ENCODE assay signal across 9 cellular contexts in the genomic region with DNA sequence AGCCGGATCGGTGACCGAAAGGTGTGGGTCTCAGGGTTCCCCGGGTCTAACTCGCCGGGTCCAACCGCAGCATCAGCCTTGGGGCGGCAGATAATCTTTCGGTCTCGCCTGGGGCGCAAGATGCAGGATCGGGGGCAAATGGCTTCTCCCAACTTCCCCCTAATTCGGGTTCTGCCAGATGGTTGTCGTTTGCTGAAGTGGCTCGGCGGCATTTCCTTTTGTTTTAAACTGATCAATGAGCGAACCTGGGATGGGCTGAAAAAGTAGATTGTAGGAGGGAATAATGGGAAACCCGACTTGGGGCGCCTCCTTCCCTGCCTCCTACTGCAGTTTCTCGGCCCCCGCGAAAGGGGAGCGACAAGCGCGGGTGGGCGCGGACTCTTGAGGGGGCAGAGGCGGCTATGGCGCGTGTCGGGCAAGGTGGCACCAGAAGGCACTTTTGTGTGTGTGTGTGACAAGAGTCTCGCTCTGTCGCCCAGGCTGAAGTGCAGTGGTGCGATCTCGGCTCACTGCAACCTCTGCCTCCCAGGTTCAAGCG. TPM values are rescaled to one million over a fixed set of nuclear protein-coding genes. Genes with fewer than 3 reads are reported as not detected.
DNase-seq lines count a peak whose midpoint lies in the region; ATAC-seq and TF ChIP-seq lines count a peak whose summit lies in the region.
"Had no signal": no experiment of that assay in that cellular context is flagged by ENCODE, and none has a peak within 500 bp of the region (broad histone marks: within the 10 kb centered on the region; RNA-seq: fewer than 3 reads in every experiment).

No MANE protein-coding gene starts in this region.

- no peak overlapping the region for H3K9ac ChIP-seq in Karpas-422 (ENCODE audit: low read length)

- H3K27ac Mint-ChIP-seq in T-helper 1 cell treated with Interleukin-12 subunit alpha and Interleukin-12 subunit beta and Interleukin-4 antibody, amounts not matched to agents 30 μg/mL and 1 μg/mL, for 36 hours: peak overlapping the region; percentile 6
- H3K27ac Mint-ChIP-seq in brain: peak overlapping the region in 3 of 5 experiments; percentile 58 to 78 (median 74)

- no peak overlapping the region for H2AFZ ChIP-seq in Karpas-422 (ENCODE audit: low read length)

- H3K4me1 Mint-ChIP-seq in T-helper 1 cell treated with Interleukin-12 subunit alpha and Interleukin-12 subunit beta and Interleukin-4 antibody, amounts not matched to agents 30 μg/mL and 1 μg/mL, for 36 hours (ENCODE audit: low read depth): peaks cover 11% of the 10 kb centered on the region
- peaks cover 50% of the 10 kb centered on the region for H3K4me1 Mint-ChIP-seq in brain

- H3K27ac ChIP-seq in left lung (peak overlapping the region in 1 of 2 donors; percentile 72), suprapubic skin (peak overlapping the region; percentile 85), Karpas-422 (ENCODE audit: low read length) (no peak overlapping the region)
- H3K27ac ChIP-seq: C4-2B had no signal

- H3K4me3 Mint-ChIP-seq in T-helper 1 cell treated with Interleukin-12 subunit alpha and Interleukin-12 subunit beta and Interleukin-4 antibody, amounts not matched to agents 30 μg/mL and 1 μg/mL, for 36 hours: peak overlapping the region; percentile 39
- H3K4me3 Mint-ChIP-seq in brain: peak overlapping the region; percentile 86 to 91 (median 89)

- H3K9me3 ChIP-seq in left lung (no peaks in the 10 kb centered on the region), suprapubic skin (no peaks in the 10 kb centered on the region), Karpas-422 (ENCODE audit: low read length) (no peaks in the 10 kb centered on the region)

- no peak for DNase-seq in T-helper 1 cell
- no peak for DNase-seq in left lung
- no peak for DNase-seq in suprapubic skin (ENCODE audit: low spot score in 2 of 2)
- no peak for DNase-seq in Karpas-422
- no peak for DNase-seq in stimulated activated CD8-positive, alpha-beta memory T cell treated with anti-CD3 and anti-CD28 coated beads, Interleukin-4, amount 100 ng/mL, for 48 hours
- DNase-seq in kidney tubule cell (ENCODE audit: low spot score): no peak

- H3K9me3 Mint-ChIP-seq in T-helper 1 cell treated with Interleukin-12 subunit alpha and Interleukin-12 subunit beta and Interleukin-4 antibody, amounts not matched to agents 30 μg/mL and 1 μg/mL, for 36 hours: no peaks in the 10 kb centered on the region
- peaks cover 0 to 4% (median 0%) of the 10 kb centered on the region in 5 experiments for H3K9me3 Mint-ChIP-seq in brain

- ATAC-seq in left lung: no peak

- H3K79me2 ChIP-seq in Karpas-422 (ENCODE audit: low read length): no peaks in the 10 kb centered on the region

- H3K4me3 ChIP-seq in left lung: peak overlapping the region; percentile 28 to 48
- H3K4me3 ChIP-seq in suprapubic skin: peak overlapping the region; percentile 54
- H3K4me3 ChIP-seq in Karpas-422 (ENCODE audit: low read length): no peak overlapping the region

- H4K20me1 ChIP-seq in Karpas-422 (ENCODE audit: insufficient read depth, low read depth, low read length): no peaks in the 10 kb centered on the region

- H3K27me3 ChIP-seq in left lung (peaks cover 54 to 82% of the 10 kb centered on the region in 2 donors), suprapubic skin (peaks cover 63% of the 10 kb centered on the region), Karpas-422 (ENCODE audit: low read length) (no peaks in the 10 kb centered on the region)

- TF ChIP-seq POLR2A in suprapubic skin (IDR thresholded peaks at IDR 0.05): no peak

- H3K36me3 Mint-ChIP-seq in T-helper 1 cell treated with Interleukin-12 subunit alpha and Interleukin-12 subunit beta and Interleukin-4 antibody, amounts not matched to agents 30 μg/mL and 1 μg/mL, for 36 hours (ENCODE audit: low read depth): no peaks in the 10 kb centered on the region
- no peaks in the 10 kb centered on the region for H3K36me3 Mint-ChIP-seq in brain

- no peak for TF ChIP-seq CTCF in brain (conservative IDR thresholded peaks at IDR 0.05)
- TF ChIP-seq CTCF in left lung (IDR thresholded peaks at IDR 0.05): no peak
- TF ChIP-seq CTCF in suprapubic skin (IDR thresholded peaks at IDR 0.05): no peak

- H3K4me2 ChIP-seq in Karpas-422 (ENCODE audit: low read depth, low read length, poor library complexity, severe bottlenecking): no peak overlapping the region

- WGBS in suprapubic skin: 4% methylated on average over 31 of the region's 36 CpGs

- H3K9me2 ChIP-seq in Karpas-422 (replicated peaks; ENCODE audit: insufficient read depth, low read length): no peaks in the 10 kb centered on the region

- H3K36me3 ChIP-seq in left lung (no peaks in the 10 kb centered on the region), suprapubic skin (no peaks in the 10 kb centered on the region), Karpas-422 (ENCODE audit: insufficient read depth, low read length) (no peaks in the 10 kb centered on the region)

- intact Hi-C loops in left lung (cut with DNase I): loop anchor here in 1 of 2 donors (10.0 kb wide), 1 partner anchor 1037 kb away; no protein-coding TSS in a partner anchor

- peaks cover 4 to 54% of the 10 kb centered on the region in 2 donors for H3K4me1 ChIP-seq in left lung
- peaks cover 79% of the 10 kb centered on the region for H3K4me1 ChIP-seq in suprapubic skin
- H3K4me1 ChIP-seq in Karpas-422 (ENCODE audit: low read length): peaks cover 25% of the 10 kb centered on the region

- peaks cover 72% of the 10 kb centered on the region for H3K27me3 Mint-ChIP-seq in T-helper 1 cell treated with Interleukin-12 subunit alpha and Interleukin-12 subunit beta and Interleukin-4 antibody, amounts not matched to agents 30 μg/mL and 1 μg/mL, for 36 hours (ENCODE audit: low read depth)
- peaks cover 82% of the 10 kb centered on the region for H3K27me3 Mint-ChIP-seq in brain

- no peak for TF ChIP-seq EP300 in suprapubic skin (IDR thresholded peaks at IDR 0.05)

RNA-seq across cellular contexts. Expression of a gene that starts 3.1 kb away (rescaled TPM):
- 4.7 TPM for polyA plus RNA-seq in brain (ENCODE audit: insufficient read depth, low read depth, low replicate concordance)
- total RNA-seq in left lung (100 to 1,000 TPM in 1 of 2 donors, 10 to 100 TPM in 1; 50.3 to 104 TPM), suprapubic skin (10 to 100 TPM; 14.6 to 25.1 (median 17.1) TPM)
- total RNA-seq in Karpas-422 (2014; rRNA removed; shearing (Covaris generic); ENCODE audit: low replicate concordance): not detected in 2 replicates

Comparison
In these comparisons a context has a peak if more than half of its experiments do, and no peak if none do; other contexts are left out.
1. RNA of a gene that starts 3.1 kb away (total RNA-seq): 50.3 to 104 TPM in left lung and 14.6 to 25.1 TPM in suprapubic skin; not detected in Karpas-422; every median in the first group is over 10 times any median in the second.